9 cellular contexts compared by ENCODE assay signal in the genomic region with DNA sequence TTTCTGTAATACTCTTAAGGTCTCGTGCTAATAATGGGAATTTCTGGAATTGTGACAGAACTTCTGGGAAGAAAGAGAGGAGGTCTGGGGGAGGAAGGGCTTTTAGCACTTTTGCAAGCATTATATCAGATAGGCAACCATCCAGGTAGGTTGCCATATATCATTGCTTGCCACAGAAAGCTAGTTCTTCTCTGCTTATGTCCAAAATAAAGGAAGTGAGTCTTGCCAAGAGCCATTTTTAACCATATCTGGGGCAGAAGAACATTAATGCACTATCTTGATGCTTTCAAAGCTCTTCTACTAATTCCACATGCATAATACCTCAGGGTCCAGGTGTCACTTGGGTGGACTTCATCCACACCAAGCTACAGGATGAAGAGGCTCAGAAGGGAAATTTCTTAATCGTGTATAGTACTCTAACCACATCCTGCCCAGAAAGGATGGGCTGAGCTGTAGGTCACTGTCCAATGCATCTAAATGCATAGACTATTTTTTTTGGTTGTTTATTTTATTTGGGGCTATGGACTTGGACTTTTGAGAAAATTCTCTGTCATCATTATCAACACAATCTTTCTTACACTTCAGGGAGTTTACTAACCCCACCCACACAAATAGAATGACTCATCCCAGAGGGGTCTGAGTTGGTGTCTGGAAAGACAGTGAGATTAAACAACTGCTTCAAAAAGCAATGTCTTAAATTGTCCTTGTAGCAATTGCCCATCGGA.
DNase-seq lines count a peak whose midpoint lies in the region; ATAC-seq and TF ChIP-seq lines count a peak whose summit lies in the region.
"Had no signal": no experiment of that assay in that cellular context is flagged by ENCODE, and none has a peak within 500 bp of the region (broad histone marks: within the 10 kb centered on the region; RNA-seq: fewer than 3 reads in every experiment).

No MANE protein-coding gene starts in this region.

- no peaks in the 10 kb centered on the region for H3K79me2 ChIP-seq in neural progenitor cell (ENCODE audit: low read depth)

- DNase-seq in stimulated activated CD8-positive, alpha-beta memory T cell treated with anti-CD3 and anti-CD28 coated beads, Interleukin-7, amount 100 ng/mL, for 4 hours (ENCODE audit: low read depth in 2 of 2) = peak; percentile 30 to 46
- no peak for DNase-seq in stimulated activated CD8-positive, alpha-beta memory T cell treated with anti-CD3 and anti-CD28 coated beads, Interleukin-4, amount 100 ng/mL, for 48 hours
- DNase-seq in RWPE1 (ENCODE audit: low spot score) = peak; percentile 18
- no peak for DNase-seq in T-helper 9 cell
- no peak for DNase-seq in effector CD4-positive, alpha-beta T cell
- DNase-seq in 8988T = no peak
- DNase-seq in neural progenitor cell (ENCODE audit: low spot score) = no peak

- H3K4me1 ChIP-seq in neural progenitor cell = no peaks in the 10 kb centered on the region

- H3K4me3 Mint-ChIP-seq in neural progenitor cell = no peak overlapping the region

- H3K27ac ChIP-seq in RWPE1 = no peak overlapping the region
- no peak overlapping the region for H3K27ac ChIP-seq in neural progenitor cell

- H3K4me3 ChIP-seq in neural progenitor cell = no peak overlapping the region
- H3K4me3 ChIP-seq: skin epidermis had no signal

- no peaks in the 10 kb centered on the region for H3K27me3 ChIP-seq in neural progenitor cell

- no peak for TF ChIP-seq CTCF in RWPE1 (conservative IDR thresholded peaks at IDR 0.05; ENCODE audit: low read depth)
- TF ChIP-seq CTCF in neural progenitor cell (IDR thresholded peaks at IDR 0.05) = no peak

- no peaks in the 10 kb centered on the region for H3K36me3 ChIP-seq in neural progenitor cell

- no peak overlapping the region for H2AFZ ChIP-seq in neural progenitor cell (replicated peaks)

- peaks cover 3% of the 10 kb centered on the region for H3K27me3 Mint-ChIP-seq in neural progenitor cell (ENCODE audit: insufficient read depth, low read depth)

- no peak overlapping the region for H3K27ac Mint-ChIP-seq in neural progenitor cell

- no peaks in the 10 kb centered on the region for H4K20me1 ChIP-seq in neural progenitor cell (ENCODE audit: low read depth)

- CTCF ChIA-PET in RWPE1 (lab: Yijun Ruan, JAX) = no interaction called here

- H3K4me2 ChIP-seq in neural progenitor cell = no peak overlapping the region

- H3K4me1 Mint-ChIP-seq in neural progenitor cell = no peaks in the 10 kb centered on the region

- H3F3A ChIP-seq in neural progenitor cell (ENCODE audit: low read depth) = no peaks in the 10 kb centered on the region

- POLR2A ChIA-PET in RWPE1 (lab: Yijun Ruan, JAX; ENCODE audit: low non-redundant PET) = no interaction called here

- no peak overlapping the region for H3K9ac ChIP-seq in neural progenitor cell

- H3K9me3 Mint-ChIP-seq in neural progenitor cell = no peaks in the 10 kb centered on the region

- peak; percentile 50 for ATAC-seq in HG02981 (IDR thresholded peaks at IDR 0.05; ENCODE audit: unreplicated experiment)

- no peaks in the 10 kb centered on the region for H3K9me3 ChIP-seq in neural progenitor cell (ENCODE audit: low read depth)

- H3K36me3 Mint-ChIP-seq in neural progenitor cell = no peaks in the 10 kb centered on the region

Comparison
In these comparisons a context has a peak if more than half of its experiments do, and no peak if none do; other contexts are left out.
1. DNase-seq: peak in stimulated activated CD8-positive, alpha-beta memory T cell treated with anti-CD3 and anti-CD28 coated beads, Interleukin-7, amount 100 ng/mL, for 4 hours (2 of 2) and RWPE1 (single experiment); none in stimulated activated CD8-positive, alpha-beta memory T cell treated with anti-CD3 and anti-CD28 coated beads, Interleukin-4, amount 100 ng/mL, for 48 hours (single experiment), T-helper 9 cell (single experiment), effector CD4-positive, alpha-beta T cell (single experiment), 8988T (single experiment) and neural progenitor cell (single experiment).